ENCODE assay signal across 2 cellular contexts in the genomic region with DNA sequence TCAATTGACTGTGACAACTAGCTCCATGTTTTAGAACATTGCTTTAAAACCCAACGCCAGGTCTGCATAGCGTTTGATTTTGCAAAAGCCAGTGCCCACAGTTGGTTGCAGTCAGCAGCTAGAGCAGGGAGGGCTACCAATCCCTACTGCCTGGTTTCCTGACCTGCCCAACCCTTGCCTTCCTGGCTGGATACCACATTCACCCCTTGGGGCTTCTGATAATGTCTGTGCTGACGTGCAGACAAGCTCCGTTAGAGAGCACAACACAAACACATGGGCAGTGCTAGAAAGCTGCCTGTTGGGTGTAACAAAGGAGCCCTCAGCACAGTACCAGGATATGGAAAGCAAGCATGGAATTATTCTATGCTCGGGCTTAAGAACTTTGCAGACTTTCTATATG.
TF ChIP-seq lines count a peak whose summit lies in the region.

No MANE protein-coding gene starts in this region.

TF ChIP-seq in SK-N-SH, 30 proteins besides CTCF, POLR2A, EP300 and RAD21 (continued from another document):
- no peak for TF ChIP-seq REST (IDR thresholded peaks at IDR 0.05; ENCODE audit: low read depth, low read length)
- TF ChIP-seq JUND (IDR thresholded peaks at IDR 0.05), result no peak
- TF ChIP-seq TCF12 (IDR thresholded peaks at IDR 0.05), result no peak
- TF ChIP-seq MEF2A (IDR thresholded peaks at IDR 0.05; ENCODE audit: borderline replicate concordance, low read depth), result no peak
- no peak for TF ChIP-seq RCOR1 (IDR thresholded peaks at IDR 0.05; ENCODE audit: low read length)
- TF ChIP-seq EZH2phosphoT487 (IDR thresholded peaks at IDR 0.05; ENCODE audit: borderline replicate concordance, low read depth), result no peak
- no peak for TF ChIP-seq ZBTB33 (IDR thresholded peaks at IDR 0.05; ENCODE audit: borderline replicate concordance, low read depth)

TF ChIP-seq in SK-N-SH treated with all-trans-retinoic acid at 6 μM for 48 hours, 23 proteins besides CTCF, POLR2A, EP300 and RAD21 (continued from another document):
- TF ChIP-seq POU6F1 (CRISPR knock-in tag; IDR thresholded peaks at IDR 0.05; ENCODE audit: borderline replicate concordance, low read depth), result no peak
- no peak for TF ChIP-seq ARNTL (CRISPR knock-in tag; IDR thresholded peaks at IDR 0.05; ENCODE audit: borderline replicate concordance, low read depth)
- no peak for TF ChIP-seq TCF4 (CRISPR knock-in tag; IDR thresholded peaks at IDR 0.05; ENCODE audit: borderline replicate concordance)
- no peak for TF ChIP-seq RARB (CRISPR knock-in tag; IDR thresholded peaks at IDR 0.05)
- TF ChIP-seq PATZ1 (CRISPR knock-in tag; IDR thresholded peaks at IDR 0.05; ENCODE audit: borderline replicate concordance), result no peak
- TF ChIP-seq SNAI2 (CRISPR knock-in tag; IDR thresholded peaks at IDR 0.05), result no peak
- TF ChIP-seq OSR1 (CRISPR knock-in tag; IDR thresholded peaks at IDR 0.05), result no peak
- no peak for TF ChIP-seq CSDC2 (CRISPR knock-in tag; IDR thresholded peaks at IDR 0.05)
- TF ChIP-seq ZFP3 (CRISPR knock-in tag; IDR thresholded peaks at IDR 0.05), result no peak
- TF ChIP-seq GLIS3 (CRISPR knock-in tag; IDR thresholded peaks at IDR 0.05), result no peak
- no peak for TF ChIP-seq ZNF8 (CRISPR knock-in tag; IDR thresholded peaks at IDR 0.05)
- TF ChIP-seq ZFP30 (CRISPR knock-in tag; IDR thresholded peaks at IDR 0.05), result no peak
- no peak for TF ChIP-seq TOX (CRISPR knock-in tag; IDR thresholded peaks at IDR 0.05; ENCODE audit: borderline replicate concordance)
- no peak for TF ChIP-seq ISL1 (CRISPR knock-in tag; IDR thresholded peaks at IDR 0.05)
- no peak for TF ChIP-seq CREB5 (CRISPR knock-in tag; IDR thresholded peaks at IDR 0.05; ENCODE audit: low read depth)
- no peak for TF ChIP-seq ESRRG (CRISPR knock-in tag; IDR thresholded peaks at IDR 0.05)
- TF ChIP-seq BACH2 (CRISPR knock-in tag; IDR thresholded peaks at IDR 0.05; ENCODE audit: borderline replicate concordance), result no peak
- TF ChIP-seq ZNF565 (CRISPR knock-in tag; conservative IDR thresholded peaks at IDR 0.05; ENCODE audit: low read depth), result no peak
- TF ChIP-seq, protein P1, sequence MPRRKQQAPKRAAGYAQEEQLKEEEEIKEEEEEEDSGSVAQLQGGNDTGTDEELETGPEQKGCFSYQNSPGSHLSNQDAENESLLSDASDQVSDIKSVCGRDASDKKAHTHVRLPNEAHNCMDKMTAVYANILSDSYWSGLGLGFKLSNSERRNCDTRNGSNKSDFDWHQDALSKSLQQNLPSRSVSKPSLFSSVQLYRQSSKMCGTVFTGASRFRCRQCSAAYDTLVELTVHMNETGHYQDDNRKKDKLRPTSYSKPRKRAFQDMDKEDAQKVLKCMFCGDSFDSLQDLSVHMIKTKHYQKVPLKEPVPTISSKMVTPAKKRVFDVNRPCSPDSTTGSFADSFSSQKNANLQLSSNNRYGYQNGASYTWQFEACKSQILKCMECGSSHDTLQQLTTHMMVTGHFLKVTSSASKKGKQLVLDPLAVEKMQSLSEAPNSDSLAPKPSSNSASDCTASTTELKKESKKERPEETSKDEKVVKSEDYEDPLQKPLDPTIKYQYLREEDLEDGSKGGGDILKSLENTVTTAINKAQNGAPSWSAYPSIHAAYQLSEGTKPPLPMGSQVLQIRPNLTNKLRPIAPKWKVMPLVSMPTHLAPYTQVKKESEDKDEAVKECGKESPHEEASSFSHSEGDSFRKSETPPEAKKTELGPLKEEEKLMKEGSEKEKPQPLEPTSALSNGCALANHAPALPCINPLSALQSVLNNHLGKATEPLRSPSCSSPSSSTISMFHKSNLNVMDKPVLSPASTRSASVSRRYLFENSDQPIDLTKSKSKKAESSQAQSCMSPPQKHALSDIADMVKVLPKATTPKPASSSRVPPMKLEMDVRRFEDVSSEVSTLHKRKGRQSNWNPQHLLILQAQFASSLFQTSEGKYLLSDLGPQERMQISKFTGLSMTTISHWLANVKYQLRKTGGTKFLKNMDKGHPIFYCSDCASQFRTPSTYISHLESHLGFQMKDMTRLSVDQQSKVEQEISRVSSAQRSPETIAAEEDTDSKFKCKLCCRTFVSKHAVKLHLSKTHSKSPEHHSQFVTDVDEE (CRISPR knock-in tag; IDR thresholded peaks at IDR 0.05), result no peak
